Comparison of ENCODE assay signal across 1 cellular context in genomic region chr3:32292085-32292796, GRCh38.
TF ChIP-seq lines count a peak whose summit lies in the region.

No MANE protein-coding gene starts in this region.

TF ChIP-seq in HepG2, 621 proteins besides CTCF, POLR2A, EP300 and RAD21 (continued from another document and continues in another):
- TF ChIP-seq LRRFIP1 (CRISPR knock-in tag; conservative IDR thresholded peaks at IDR 0.05) (no peak), ELK4 (CRISPR knock-in tag; IDR thresholded peaks at IDR 0.05; ENCODE audit: borderline replicate concordance) (no peak), ZBTB14 (CRISPR knock-in tag; IDR thresholded peaks at IDR 0.05) (no peak), ZNF713 (CRISPR knock-in tag; IDR thresholded peaks at IDR 0.05) (no peak), MTF1 (CRISPR knock-in tag; IDR thresholded peaks at IDR 0.05) (no peak), SETDB1 (CRISPR knock-in tag; IDR thresholded peaks at IDR 0.05; ENCODE audit: borderline replicate concordance) (no peak), ZNF414 (CRISPR knock-in tag; IDR thresholded peaks at IDR 0.05) (no peak), MZF1 (CRISPR knock-in tag; IDR thresholded peaks at IDR 0.05; ENCODE audit: borderline replicate concordance) (no peak), ZNF704 (CRISPR knock-in tag; IDR thresholded peaks at IDR 0.05; ENCODE audit: borderline replicate concordance) (no peak), HOXD1 (CRISPR knock-in tag; IDR thresholded peaks at IDR 0.05) (no peak), MXD3 (CRISPR knock-in tag; IDR thresholded peaks at IDR 0.05) (no peak), ZBTB38 (CRISPR knock-in tag; IDR thresholded peaks at IDR 0.05) (no peak), THAP9 (CRISPR knock-in tag; IDR thresholded peaks at IDR 0.05; ENCODE audit: borderline replicate concordance) (no peak), SMAD1 (CRISPR knock-in tag; IDR thresholded peaks at IDR 0.05; ENCODE audit: borderline replicate concordance, low read depth) (no peak), ZNF343 (CRISPR knock-in tag; IDR thresholded peaks at IDR 0.05) (no peak), ARID3A (IDR thresholded peaks at IDR 0.05; ENCODE audit: low read depth, low read length) (no peak), NBN (conservative IDR thresholded peaks at IDR 0.05) (no peak), MXD4 (CRISPR knock-in tag; IDR thresholded peaks at IDR 0.05) (no peak), IKZF1 (IDR thresholded peaks at IDR 0.05) (no peak), ZNF792 (CRISPR knock-in tag; IDR thresholded peaks at IDR 0.05) (no peak), DPF2 (CRISPR knock-in tag; IDR thresholded peaks at IDR 0.05; ENCODE audit: borderline replicate concordance, low read depth) (no peak), RARA (CRISPR knock-in tag; IDR thresholded peaks at IDR 0.05) (0 out of 2 replicates have a peak, but pooled peaks have one; percentile 2), PATZ1 (CRISPR knock-in tag; IDR thresholded peaks at IDR 0.05) (no peak), ASH2L (IDR thresholded peaks at IDR 0.05; ENCODE audit: insufficient read length, low read depth, low read length) (peak; percentile 35), ZUFSP (CRISPR knock-in tag; IDR thresholded peaks at IDR 0.05; ENCODE audit: borderline replicate concordance) (no peak), KLF16 (CRISPR knock-in tag; IDR thresholded peaks at IDR 0.05) (no peak), FOXP4 (CRISPR knock-in tag; IDR thresholded peaks at IDR 0.05) (peak; percentile 35; the same call in 1 of the 2 replicates), KDM5A (IDR thresholded peaks at IDR 0.05; ENCODE audit: borderline replicate concordance, low read length) (no peak), ISL2 (CRISPR knock-in tag; IDR thresholded peaks at IDR 0.05) (peak; percentile 68), LCORL (IDR thresholded peaks at IDR 0.05) (no peak), LCORL (CRISPR knock-in tag; IDR thresholded peaks at IDR 0.05) (no peak; the same call in 1 of the 2 replicates), NR2F1 (CRISPR knock-in tag; IDR thresholded peaks at IDR 0.05) (no peak), THRA (CRISPR knock-in tag; IDR thresholded peaks at IDR 0.05; ENCODE audit: borderline replicate concordance) (no peak), ZNF580 (CRISPR knock-in tag; IDR thresholded peaks at IDR 0.05; ENCODE audit: borderline replicate concordance, low read depth) (no peak), ZFP41 (CRISPR knock-in tag; IDR thresholded peaks at IDR 0.05; ENCODE audit: borderline replicate concordance) (no peak), KDM6A (CRISPR knock-in tag; IDR thresholded peaks at IDR 0.05; ENCODE audit: low read depth) (no peak), TBP (CRISPR knock-in tag; IDR thresholded peaks at IDR 0.05) (no peak), GZF1 (CRISPR knock-in tag; IDR thresholded peaks at IDR 0.05) (no peak), MAFG (CRISPR knock-in tag; IDR thresholded peaks at IDR 0.05) (no peak), ZNF468 (CRISPR knock-in tag; IDR thresholded peaks at IDR 0.05) (no peak), ATF3 (CRISPR knock-in tag; IDR thresholded peaks at IDR 0.05) (no peak)
